Comparison of ENCODE assay signal across 30 cellular contexts in genomic region chr9:123984802-123985201, GRCh38. TPM values are rescaled to one million over a fixed set of nuclear protein-coding genes. Genes with fewer than 3 reads are reported as not detected.
"Had no signal": no experiment of that assay in that cellular context is flagged by ENCODE, and none has a peak within 500 bp of the region (broad histone marks: within the 10 kb centered on the region; RNA-seq: fewer than 3 reads in every experiment).

No MANE protein-coding gene starts in this region.

- H3K9me3 Mint-ChIP-seq: mesothelial cell of epicardium; natural killer cell treated with Interleukin-12 subunit alpha and Interleukin-12 subunit beta and Interleukin-15 and Interleukin-18, amount 100 ng/mL, for 72 hours; neural crest cell; stimulated activated naive CD8-positive, alpha-beta T cell treated with anti-CD3 and anti-CD28 coated beads, Interleukin-15, Interleukin-2, amounts not matched to agents 100 ng/mL and 50 ng/mL, for 24 hours had no signal

- H3K27ac ChIP-seq: coronary artery, esophagus muscularis mucosa, foreskin keratinocyte, gastroesophageal sphincter, neutrophil, pancreas, skin epidermis, spleen, thoracic aorta, tibial nerve, upper lobe of left lung had no signal

- H3K4me3 ChIP-seq: coronary artery, esophagus muscularis mucosa, gastroesophageal sphincter, mucosa of descending colon, pancreas, skin epidermis, spleen, thoracic aorta, tibial nerve, upper lobe of left lung had no signal

- H3K4me1 Mint-ChIP-seq: mesothelial cell of epicardium, naive B cell, neural crest cell had no signal

- H3K36me3 Mint-ChIP-seq: mesothelial cell of epicardium; natural killer cell treated with Interleukin-12 subunit alpha and Interleukin-12 subunit beta and Interleukin-15 and Interleukin-18, amount 100 ng/mL, for 72 hours; stimulated activated naive B cell treated with anti-CD40 and anti-IgM and Interleukin-4, amounts not matched to agents 10 μg/mL and 1 μg/mL and 100 μg/mL, for 72 hours had no signal

- H3K27ac Mint-ChIP-seq: mesothelial cell of epicardium; naive B cell; natural killer cell treated with Interleukin-12 subunit alpha and Interleukin-12 subunit beta and Interleukin-15 and Interleukin-18, amount 100 ng/mL, for 72 hours; stimulated activated naive B cell treated with anti-CD40 and anti-IgM and Interleukin-4, amounts not matched to agents 10 μg/mL and 1 μg/mL and 100 μg/mL, for 72 hours; stimulated activated naive CD8-positive, alpha-beta T cell treated with anti-CD3 and anti-CD28 coated beads, Interleukin-15, Interleukin-2, amounts not matched to agents 100 ng/mL and 50 ng/mL, for 24 hours had no signal

- DNase-seq: dermis blood vessel endothelial cell; effector memory CD4-positive, alpha-beta T cell; foreskin keratinocyte; mesenchymal stem cell; mucosa of descending colon; naive B cell; pancreas; retina; spleen; stimulated activated CD4-positive, alpha-beta T cell treated with anti-CD3 and anti-CD28 coated beads, Interleukin-2, amount 100 ng/mL, for 48 hours; stimulated activated naive B cell treated with anti-CD40 and anti-IgM and Interleukin-4, amounts not matched to agents 10 μg/mL and 1 μg/mL and 100 μg/mL, for 72 hours; upper lobe of left lung had no signal

- ATAC-seq: foreskin keratinocyte; gastroesophageal sphincter; mucosa of descending colon; natural killer cell treated with Interleukin-12 subunit alpha and Interleukin-12 subunit beta and Interleukin-15 and Interleukin-18, amount 100 ng/mL, for 72 hours; pancreas; stimulated activated naive B cell treated with anti-CD40 and anti-IgM and Interleukin-4, amounts not matched to agents 10 μg/mL and 1 μg/mL and 100 μg/mL, for 72 hours had no signal

- H3K9me3 ChIP-seq: esophagus muscularis mucosa, gastroesophageal sphincter, mucosa of descending colon, neutrophil, pancreas, thoracic aorta, tibial nerve, upper lobe of left lung had no signal

- H3K36me3 ChIP-seq: esophagus muscularis mucosa, gastroesophageal sphincter, neutrophil, pancreas, spleen, thoracic aorta, tibial nerve, upper lobe of left lung had no signal

- H3K27me3 ChIP-seq: pancreas, upper lobe of left lung had no signal

- H3K4me3 Mint-ChIP-seq: mesothelial cell of epicardium; naive B cell; natural killer cell treated with Interleukin-12 subunit alpha and Interleukin-12 subunit beta and Interleukin-15 and Interleukin-18, amount 100 ng/mL, for 72 hours; neural crest cell; stimulated activated naive B cell treated with anti-CD40 and anti-IgM and Interleukin-4, amounts not matched to agents 10 μg/mL and 1 μg/mL and 100 μg/mL, for 72 hours; stimulated activated naive CD8-positive, alpha-beta T cell treated with anti-CD3 and anti-CD28 coated beads, Interleukin-15, Interleukin-2, amounts not matched to agents 100 ng/mL and 50 ng/mL, for 24 hours had no signal

- H3K4me1 ChIP-seq: esophagus muscularis mucosa, foreskin keratinocyte, gastroesophageal sphincter, pancreas, spleen, tibial nerve, upper lobe of left lung had no signal

RNA-seq across cellular contexts. Expression of gene LHX2, which starts 26.8 kb away (rescaled TPM):
- total RNA-seq: dermis blood vessel endothelial cell; endothelial cell of umbilical vein; epithelial cell of proximal tubule; esophagus muscularis mucosa; fibroblast of lung; foreskin keratinocyte; gastroesophageal sphincter; lung microvascular endothelial cell; mesothelial cell of epicardium; mucosa of descending colon; natural killer cell treated with Interleukin-12 subunit alpha and Interleukin-12 subunit beta and Interleukin-15 and Interleukin-18, amount 100 ng/mL, for 72 hours; omental fat pad; pancreas; posterior vena cava; pulmonary artery endothelial cell; thoracic aorta; tibial nerve; upper lobe of left lung had no signal
